1 cellular context compared by ENCODE assay signal in genomic region chr9:121783126-121783522, GRCh38.
TF ChIP-seq lines count a peak whose summit lies in the region.

No MANE protein-coding gene starts in this region.

TF ChIP-seq in GM23338, 12 proteins besides CTCF, POLR2A, EP300 and RAD21 (continued from another document):
- TF ChIP-seq REST (IDR thresholded peaks at IDR 0.05; ENCODE audit: unreplicated experiment) (no peak), ZNF114 (CRISPR knock-in tag; IDR thresholded peaks at IDR 0.05) (no peak), ZNF331 (CRISPR knock-in tag; IDR thresholded peaks at IDR 0.05; ENCODE audit: low read depth) (no peak), STAT1 (IDR thresholded peaks at IDR 0.05; ENCODE audit: unreplicated experiment) (no peak), EZH2phosphoT487 (IDR thresholded peaks at IDR 0.05; ENCODE audit: unreplicated experiment) (no peak), JUNB (IDR thresholded peaks at IDR 0.05; ENCODE audit: unreplicated experiment) (no peak), EZH2 (IDR thresholded peaks at IDR 0.05; ENCODE audit: low read depth, unreplicated experiment) (no peak), CREB1 (CRISPR knock-in tag; IDR thresholded peaks at IDR 0.05; ENCODE audit: low read depth) (no peak), NANOG (IDR thresholded peaks at IDR 0.05; ENCODE audit: borderline replicate concordance) (no peak)
- TF ChIP-seq, protein P1, sequence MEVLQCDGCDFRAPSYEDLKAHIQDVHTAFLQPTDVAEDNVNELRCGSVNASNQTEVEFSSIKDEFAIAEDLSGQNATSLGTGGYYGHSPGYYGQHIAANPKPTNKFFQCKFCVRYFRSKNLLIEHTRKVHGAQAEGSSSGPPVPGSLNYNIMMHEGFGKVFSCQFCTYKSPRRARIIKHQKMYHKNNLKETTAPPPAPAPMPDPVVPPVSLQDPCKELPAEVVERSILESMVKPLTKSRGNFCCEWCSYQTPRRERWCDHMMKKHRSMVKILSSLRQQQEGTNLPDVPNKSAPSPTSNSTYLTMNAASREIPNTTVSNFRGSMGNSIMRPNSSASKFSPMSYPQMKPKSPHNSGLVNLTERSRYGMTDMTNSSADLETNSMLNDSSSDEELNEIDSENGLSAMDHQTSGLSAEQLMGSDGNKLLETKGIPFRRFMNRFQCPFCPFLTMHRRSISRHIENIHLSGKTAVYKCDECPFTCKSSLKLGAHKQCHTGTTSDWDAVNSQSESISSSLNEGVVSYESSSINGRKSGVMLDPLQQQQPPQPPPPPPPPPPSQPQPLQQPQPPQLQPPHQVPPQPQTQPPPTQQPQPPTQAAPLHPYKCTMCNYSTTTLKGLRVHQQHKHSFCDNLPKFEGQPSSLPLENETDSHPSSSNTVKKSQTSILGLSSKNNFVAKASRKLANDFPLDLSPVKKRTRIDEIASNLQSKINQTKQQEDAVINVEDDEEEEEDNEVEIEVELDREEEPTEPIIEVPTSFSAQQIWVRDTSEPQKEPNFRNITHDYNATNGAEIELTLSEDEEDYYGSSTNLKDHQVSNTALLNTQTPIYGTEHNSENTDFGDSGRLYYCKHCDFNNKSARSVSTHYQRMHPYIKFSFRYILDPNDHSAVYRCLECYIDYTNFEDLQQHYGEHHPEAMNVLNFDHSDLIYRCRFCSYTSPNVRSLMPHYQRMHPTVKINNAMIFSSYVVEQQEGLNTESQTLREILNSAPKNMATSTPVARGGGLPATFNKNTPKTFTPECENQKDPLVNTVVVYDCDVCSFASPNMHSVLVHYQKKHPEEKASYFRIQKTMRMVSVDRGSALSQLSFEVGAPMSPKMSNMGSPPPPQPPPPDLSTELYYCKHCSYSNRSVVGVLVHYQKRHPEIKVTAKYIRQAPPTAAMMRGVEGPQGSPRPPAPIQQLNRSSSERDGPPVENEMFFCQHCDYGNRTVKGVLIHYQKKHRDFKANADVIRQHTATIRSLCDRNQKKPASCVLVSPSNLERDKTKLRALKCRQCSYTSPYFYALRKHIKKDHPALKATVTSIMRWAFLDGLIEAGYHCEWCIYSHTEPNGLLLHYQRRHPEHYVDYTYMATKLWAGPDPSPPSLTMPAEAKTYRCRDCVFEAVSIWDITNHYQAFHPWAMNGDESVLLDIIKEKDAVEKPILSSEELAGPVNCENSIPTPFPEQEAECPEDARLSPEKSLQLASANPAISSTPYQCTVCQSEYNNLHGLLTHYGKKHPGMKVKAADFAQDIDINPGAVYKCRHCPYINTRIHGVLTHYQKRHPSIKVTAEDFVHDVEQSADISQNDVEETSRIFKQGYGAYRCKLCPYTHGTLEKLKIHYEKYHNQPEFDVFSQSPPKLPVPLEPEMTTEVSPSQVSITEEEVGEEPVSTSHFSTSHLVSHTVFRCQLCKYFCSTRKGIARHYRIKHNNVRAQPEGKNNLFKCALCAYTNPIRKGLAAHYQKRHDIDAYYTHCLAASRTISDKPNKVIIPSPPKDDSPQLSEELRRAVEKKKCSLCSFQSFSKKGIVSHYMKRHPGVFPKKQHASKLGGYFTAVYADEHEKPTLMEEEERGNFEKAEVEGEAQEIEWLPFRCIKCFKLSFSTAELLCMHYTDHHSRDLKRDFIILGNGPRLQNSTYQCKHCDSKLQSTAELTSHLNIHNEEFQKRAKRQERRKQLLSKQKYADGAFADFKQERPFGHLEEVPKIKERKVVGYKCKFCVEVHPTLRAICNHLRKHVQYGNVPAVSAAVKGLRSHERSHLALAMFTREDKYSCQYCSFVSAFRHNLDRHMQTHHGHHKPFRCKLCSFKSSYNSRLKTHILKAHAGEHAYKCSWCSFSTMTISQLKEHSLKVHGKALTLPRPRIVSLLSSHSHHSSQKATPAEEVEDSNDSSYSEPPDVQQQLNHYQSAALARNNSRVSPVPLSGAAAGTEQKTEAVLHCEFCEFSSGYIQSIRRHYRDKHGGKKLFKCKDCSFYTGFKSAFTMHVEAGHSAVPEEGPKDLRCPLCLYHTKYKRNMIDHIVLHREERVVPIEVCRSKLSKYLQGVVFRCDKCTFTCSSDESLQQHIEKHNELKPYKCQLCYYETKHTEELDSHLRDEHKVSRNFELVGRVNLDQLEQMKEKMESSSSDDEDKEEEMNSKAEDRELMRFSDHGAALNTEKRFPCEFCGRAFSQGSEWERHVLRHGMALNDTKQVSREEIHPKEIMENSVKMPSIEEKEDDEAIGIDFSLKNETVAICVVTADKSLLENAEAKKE (CRISPR knock-in tag; IDR thresholded peaks at IDR 0.05), result no peak
TF ChIP-seq in GM23338: peak in this region for 0.
